1 cellular context compared by ENCODE assay signal in the genomic region with DNA sequence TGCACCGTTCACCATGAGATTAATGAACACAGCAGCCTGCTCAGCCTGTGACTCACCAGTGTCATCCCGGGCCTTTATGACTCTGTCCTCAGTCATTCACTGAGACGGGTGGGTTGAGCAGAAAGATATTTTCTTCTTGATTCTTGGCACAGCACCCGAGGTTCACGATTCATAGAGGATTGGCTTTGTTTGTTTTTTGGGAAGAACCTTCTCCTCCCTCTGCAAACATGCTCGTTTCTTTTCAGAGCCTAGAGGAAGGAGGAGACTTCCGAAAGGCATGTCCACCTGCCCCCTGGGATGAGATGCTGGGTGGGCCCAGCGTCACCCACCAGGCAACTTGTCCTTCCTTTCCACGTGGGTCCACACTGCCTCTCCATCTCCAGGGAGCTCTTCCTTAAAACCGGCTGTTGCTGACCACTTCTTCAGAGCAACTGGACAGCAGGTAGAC.
TF ChIP-seq lines count a peak whose summit lies in the region.

No MANE protein-coding gene starts in this region.

TF ChIP-seq in IMR-90, 13 proteins besides CTCF, POLR2A, EP300 and RAD21 (continued from another document):
- TF ChIP-seq CEBPB (IDR thresholded peaks at IDR 0.05; ENCODE audit: low read depth, low read length) (peak; percentile 28; the same call in 1 of the 2 replicates), BHLHE40 (IDR thresholded peaks at IDR 0.05; ENCODE audit: low read depth, low read length) (peak; percentile 80), NFE2L2 (IDR thresholded peaks at IDR 0.05; ENCODE audit: low read depth, low read length) (no peak)
